ENCODE assay signal across 25 cellular contexts in the genomic region with DNA sequence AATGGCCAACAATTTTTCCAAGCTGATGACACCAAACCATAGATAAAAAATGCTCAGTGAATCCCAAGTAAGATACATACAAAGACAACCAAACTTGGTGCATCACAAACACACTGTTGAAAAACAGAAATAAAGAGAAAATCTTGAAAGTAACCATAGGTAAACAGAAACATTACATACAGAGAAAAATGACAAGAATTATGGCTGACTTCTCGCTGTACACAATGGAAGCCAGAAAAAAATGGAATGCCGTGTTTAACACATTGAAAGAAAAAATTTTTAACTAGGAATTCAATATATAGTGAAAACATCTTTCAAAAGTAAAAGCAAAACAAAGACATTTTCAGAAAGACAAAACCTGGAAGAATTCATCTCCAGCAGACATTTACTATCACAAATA.
"Had no signal": no experiment of that assay in that cellular context is flagged by ENCODE, and none has a peak within 500 bp of the region (broad histone marks: within the 10 kb centered on the region; RNA-seq: fewer than 3 reads in every experiment).

No MANE protein-coding gene starts in this region.

- H3K4me3 ChIP-seq: colonic mucosa, esophagus squamous epithelium, heart right ventricle, left lung, prostate gland, right atrium auricular region, sigmoid colon, stomach, thyroid gland, vagina had no signal

- ATAC-seq: heart right ventricle; left cardiac atrium; left lung; naive thymus-derived CD8-positive, alpha-beta T cell; stimulated activated memory B cell treated with anti-CD40 and anti-IgM and Interleukin-4, amounts not matched to agents 10 μg/mL and 1 μg/mL and 100 μg/mL, for 72 hours had no signal

- H3K27ac ChIP-seq: colonic mucosa, esophagus squamous epithelium, heart right ventricle, left lung, prostate gland, right atrium auricular region, sigmoid colon, stomach, thyroid gland, vagina had no signal

- FAIRE-seq: islet of Langerhans had no signal

- H3K4me1 ChIP-seq: colonic mucosa, prostate gland, sigmoid colon had no signal

- H3K27me3 ChIP-seq: colonic mucosa, esophagus squamous epithelium, heart right ventricle, left lung, right atrium auricular region, sigmoid colon, stomach, thyroid gland, vagina had no signal

- H3K4me3 Mint-ChIP-seq: naive thymus-derived CD8-positive, alpha-beta T cell; nephron progenitor cell; stimulated activated memory B cell treated with anti-CD40 and anti-IgM and Interleukin-4, amounts not matched to agents 10 μg/mL and 1 μg/mL and 100 μg/mL, for 72 hours had no signal

- H3K9me3 ChIP-seq: colonic mucosa, prostate gland, sigmoid colon, stomach, thyroid gland, vagina had no signal

- H3K27me3 Mint-ChIP-seq: naive thymus-derived CD8-positive, alpha-beta T cell; stimulated activated memory B cell treated with anti-CD40 and anti-IgM and Interleukin-4, amounts not matched to agents 10 μg/mL and 1 μg/mL and 100 μg/mL, for 72 hours had no signal

- DNase-seq: colonic mucosa; dermis blood vessel endothelial cell; effector memory CD4-positive, alpha-beta T cell; erythroblast; esophagus squamous epithelium; foreskin melanocyte; glutamatergic neuron; heart right ventricle; hippocampal formation; left cardiac atrium; left lung; mesendoderm; naive thymus-derived CD8-positive, alpha-beta T cell; nephron progenitor cell; nucleus accumbens; sigmoid colon; stimulated activated CD4-positive, alpha-beta T cell treated with anti-CD3 and anti-CD28 coated beads, Interleukin-4, amount 100 ng/mL, for 4 hours; stomach; thyroid gland; trophoblast cell had no signal

- H3K27ac Mint-ChIP-seq: nephron progenitor cell; stimulated activated memory B cell treated with anti-CD40 and anti-IgM and Interleukin-4, amounts not matched to agents 10 μg/mL and 1 μg/mL and 100 μg/mL, for 72 hours had no signal

- H3K36me3 ChIP-seq: prostate gland had no signal
